ENCODE assay signal across 1 cellular context in genomic region chr4:184288451-184289178, GRCh38.
TF ChIP-seq lines count a peak whose summit lies in the region.

No MANE protein-coding gene starts in this region.

TF ChIP-seq in GM23338, 12 proteins besides CTCF, POLR2A, EP300 and RAD21 (continued from another document):
- no peak for TF ChIP-seq ZNF462 (CRISPR knock-in tag; IDR thresholded peaks at IDR 0.05)
- no peak for TF ChIP-seq NANOG (IDR thresholded peaks at IDR 0.05; ENCODE audit: borderline replicate concordance)
